Comparison of ENCODE assay signal across 20 cellular contexts in the genomic region with DNA sequence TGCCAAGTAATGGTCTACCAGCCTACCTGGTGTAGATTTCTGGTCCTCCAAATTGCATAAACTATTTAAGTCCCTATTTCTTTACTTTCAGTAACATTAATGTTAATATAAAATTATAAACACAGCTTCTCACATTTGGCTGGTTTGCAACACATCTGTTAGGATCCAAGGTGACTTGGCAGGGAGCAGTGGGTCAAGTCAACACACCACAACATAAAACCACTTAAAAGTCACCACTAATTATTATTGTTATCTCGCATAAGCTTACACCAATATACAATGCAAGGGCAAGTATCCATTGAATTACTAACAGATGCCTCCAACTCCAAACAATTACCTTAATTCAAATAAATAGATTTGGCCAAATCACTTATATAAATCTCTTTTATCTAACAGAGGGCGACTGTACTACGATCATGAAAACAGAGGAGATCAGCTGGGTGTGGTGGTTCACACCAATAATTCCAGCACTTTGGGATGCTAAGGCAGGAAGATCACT.
A peak's percentile ranks its signal among the peaks of the same experiment; 100 is the strongest.
DNase-seq lines count a peak whose midpoint lies in the region; ATAC-seq, FAIRE-seq and TF ChIP-seq lines count a peak whose summit lies in the region.
"Had no signal": no experiment of that assay in that cellular context is flagged by ENCODE, and none has a peak within 500 bp of the region (broad histone marks: within the 10 kb centered on the region; RNA-seq: fewer than 3 reads in every experiment).

No MANE protein-coding gene starts in this region.

- CTCF ChIA-PET in A673 (lab: Charles Lee) (no interaction called here), SK-N-SH (lab: Yijun Ruan, JAX) (no interaction called here)

- peak; percentile 37 for DNase-seq in A673 (ENCODE audit: low spot score)
- DNase-seq in NCI-H748 (lab: John Stamatoyannopoulos, UW; ENCODE audit: unreplicated experiment) = peak; percentile 65
- DNase-seq in SK-N-SH = no peak
- no peak for DNase-seq in left lobe of liver (ENCODE audit: low spot score)
- no peak for DNase-seq in GM19239 (ENCODE audit: insufficient read length, low spot score)
- DNase-seq: 8988T; C1 segment of cervical spinal cord; Caco-2; CD4-positive, alpha-beta memory T cell; DMS153; DND-41; GM23248; H9 had no signal

- no peaks in the 10 kb centered on the region for H3K9me2 ChIP-seq in SK-N-SH

- no peaks in the 10 kb centered on the region for H4K20me1 ChIP-seq in SK-N-SH (ENCODE audit: insufficient read depth)

- WGBS in SK-N-SH (ENCODE audit: low lambda C conversion rate) = 57% methylated on average over 3 of the region's 3 CpGs

- H3K79me2 ChIP-seq in SK-N-SH (ENCODE audit: insufficient read depth) = no peaks in the 10 kb centered on the region

- BruUV-seq in A673 (replicated peaks; lab: Mats Ljungman, UMichigan) = TSS peak; percentile 34

- H2AFZ ChIP-seq in SK-N-SH (ENCODE audit: low read depth) = no peak overlapping the region
- H2AFZ ChIP-seq: GM23248 had no signal

- H3K9ac ChIP-seq in SK-N-SH = no peak overlapping the region
- H3K9ac ChIP-seq: GM23248 had no signal

- FAIRE-seq in GM19239 (lab: Jason Lieb, UNC) = no peak
- FAIRE-seq: A549, G401.6, GM12892, H1 had no signal

- TF ChIP-seq RAD21 in SK-N-SH (IDR thresholded peaks at IDR 0.05; ENCODE audit: low read length) = no peak

- peak; percentile 65 for ATAC-seq in left lobe of liver
- ATAC-seq in HG02763 (IDR thresholded peaks at IDR 0.05; ENCODE audit: unreplicated experiment) = no peak
- no peak for ATAC-seq in HG03108 (IDR thresholded peaks at IDR 0.05; ENCODE audit: unreplicated experiment)
- ATAC-seq: A549, HCT116 had no signal

- no peaks in the 10 kb centered on the region for H3F3A ChIP-seq in SK-N-SH (replicated peaks; ENCODE audit: insufficient read depth)

- H3K4me2 ChIP-seq in SK-N-SH = no peak overlapping the region
- H3K4me2 ChIP-seq: A549 had no signal

- TF ChIP-seq CTCF in A673 (conservative IDR thresholded peaks at IDR 0.05; ENCODE audit: low read depth, low read length) (no peak), SK-N-SH (IDR thresholded peaks at IDR 0.05) (no peak)

- no peaks in the 10 kb centered on the region for H3K36me3 ChIP-seq in A673 (ENCODE audit: insufficient read depth, low read length, poor library complexity, severe bottlenecking)
- H3K36me3 ChIP-seq in SK-N-SH (replicated peaks in 1 of 2; ENCODE audit: control insufficient read depth in 1 of 2, insufficient read depth in 2 of 2, low read length in 1 of 2) = no peaks in the 10 kb centered on the region

- H3K4me1 ChIP-seq in A673 (ENCODE audit: insufficient read depth, low read length, poor library complexity, severe bottlenecking) (peaks cover 70% of the 10 kb centered on the region), SK-N-SH (ENCODE audit: control insufficient read depth in 1 of 2, insufficient read depth in 2 of 2, low read depth in 1 of 2, low read length in 1 of 2) (peaks cover 4 to 21% of the 10 kb centered on the region in 2 experiments; a peak in 3 of 4 replicates)
- H3K4me1 ChIP-seq: A549, Caco-2 had no signal

- peak in 1 of 2 experiments; percentile 55; a peak in 1 of 4 replicates for TF ChIP-seq EP300 in SK-N-SH (IDR thresholded peaks at IDR 0.05; ENCODE audit: borderline replicate concordance in 1 of 2, low read depth in 1 of 2, low read length in 1 of 2)

- POLR2A ChIA-PET in A673 (lab: Charles Lee; ENCODE audit: low non-redundant PET) = no interaction called here
- POLR2A ChIA-PET in SK-N-SH (lab: Yijun Ruan, JAX) = no interaction called here

- intact Hi-C loops in A673 (cut with micrococcal nuclease; ENCODE audit: unreplicated experiment) = loop anchor here (2.0 kb wide), 1 partner anchor 68 kb away; no protein-coding TSS in a partner anchor

- H3K4me3 ChIP-seq in A673 (ENCODE audit: low read depth, low read length, poor library complexity, severe bottlenecking) (no peak overlapping the region), SK-N-SH (ENCODE audit: low read depth in 2 of 2, low read length in 1 of 2) (no peak overlapping the region)
- H3K4me3 ChIP-seq: A549, GM23248 had no signal

- H3K27me3 ChIP-seq in A673 (replicated peaks; ENCODE audit: insufficient read depth, low read depth, low read length, poor library complexity) = no peaks in the 10 kb centered on the region
- H3K27me3 ChIP-seq in SK-N-SH (ENCODE audit: insufficient read depth) = no peaks in the 10 kb centered on the region; the same call in 1 of the 2 replicates

- H3K27ac ChIP-seq in A673 (ENCODE audit: low read depth, low read length, poor library complexity, severe bottlenecking) = peak overlapping the region; percentile 92
- peak overlapping the region in 1 of 2 experiments; percentile 55; a peak in 2 of 4 replicates for H3K27ac ChIP-seq in SK-N-SH (ENCODE audit: low read depth in 2 of 2, low read length in 1 of 2)
- H3K27ac ChIP-seq: A549, GM23248 had no signal

- H3K9me3 ChIP-seq in A673 (ENCODE audit: low read depth, low read length, poor library complexity, severe bottlenecking) (no peaks in the 10 kb centered on the region), SK-N-SH (no peaks in the 10 kb centered on the region)
- H3K9me3 ChIP-seq: A549, Caco-2 had no signal

TF ChIP-seq in SK-N-SH, 30 proteins besides CTCF, POLR2A, EP300 and RAD21:
- TF ChIP-seq RCOR1 (IDR thresholded peaks at IDR 0.05; ENCODE audit: low read length) (0 out of 2 replicates have a peak, but pooled peaks have one; percentile 13), TEAD4 (IDR thresholded peaks at IDR 0.05; ENCODE audit: borderline replicate concordance, insufficient read depth) (no peak)

Comparison
In these comparisons a context has a peak if more than half of its experiments do, and no peak if none do; other contexts are left out.
1. DNase-seq: peak in A673 (single experiment) and NCI-H748 (single experiment); none in SK-N-SH (single experiment), left lobe of liver (single experiment) and GM19239 (single experiment).